33 cellular contexts compared by ENCODE assay signal in genomic region chr12:111691262-111691661, GRCh38.
"Had no signal": no experiment of that assay in that cellular context is flagged by ENCODE, and none has a peak within 500 bp of the region (broad histone marks: within the 10 kb centered on the region; RNA-seq: fewer than 3 reads in every experiment).

No MANE protein-coding gene starts in this region.

- DNase-seq: activated B cell treated with CpG ODN at 0.5 μM for 24 hours; activated CD4-positive, alpha-beta memory T cell treated with anti-CD3 and anti-CD28 coated beads for 36 hours; activated CD4-positive, alpha-beta T cell treated with anti-CD3 and anti-CD28 coated beads for 4 hours; activated CD4-positive, alpha-beta T cell treated with anti-CD3 and anti-CD28 coated beads, Interleukin-2, amount 10 ng/mL, durations not matched to agents 24 days and 14 days; activated CD4-positive, alpha-beta T cell treated with anti-CD3 and anti-CD28 coated beads, Interleukin-2, amount 50 U/mL, for 1 hour; activated CD4-positive, alpha-beta T cell treated with anti-CD3 and anti-CD28 coated beads, Interleukin-2, amount 50 U/mL, for 4 hours; activated CD4-positive, CD25-positive, alpha-beta regulatory T cell treated with anti-CD3 and anti-CD28 coated beads, Interleukin-2, amount 50 U/mL, for 72 hours; activated CD8-positive, alpha-beta memory T cell treated with anti-CD3 and anti-CD28 coated beads, Interleukin-2, amount 50 U/mL, for 4 hours; activated CD8-positive, alpha-beta T cell treated with anti-CD3 and anti-CD28 coated beads for 36 hours; activated effector memory CD4-positive, alpha-beta T cell treated with anti-CD3 and anti-CD28 coated beads, Interleukin-2, amount 50 U/mL, for 16 hours; activated gamma-delta T cell treated with Interleukin-2 at 50 U/mL for 16 hours; activated naive CD4-positive, alpha-beta T cell; activated naive CD4-positive, alpha-beta T cell treated with anti-CD3 and anti-CD28 coated beads for 36 hours; activated naive CD4-positive, alpha-beta T cell treated with anti-CD3 and anti-CD28 coated beads, Interleukin-2, amount 50 U/mL, for 16 hours; activated naive CD8-positive, alpha-beta T cell treated with anti-CD3 and anti-CD28 coated beads for 36 hours; activated T-cell treated with anti-CD3 and anti-CD28 coated beads for 4 hours; activated T-cell treated with anti-CD3 and anti-CD28 coated beads, Interleukin-2, amount 50 U/mL, for 1 hour; activated T-cell treated with anti-CD3 and anti-CD28 coated beads, Interleukin-2, amount 50 U/mL, for 4 hours; activated T-cell treated with anti-CD3 and anti-CD28 coated beads, Interleukin-2, amount 50 U/mL, for 72 hours; adrenal gland; amniotic stem cell; aorta; body of pancreas; brain microvascular endothelial cell; central memory CD4-positive, alpha-beta T cell; T-cell; T-helper 2 cell; T-helper 9 cell had no signal

- H3K4me3 Mint-ChIP-seq: activated B cell treated with CpG ODN at 0.5 μM for 24 hours; activated CD4-positive, alpha-beta memory T cell treated with anti-CD3 and anti-CD28 coated beads for 36 hours; activated CD4-positive, alpha-beta T cell treated with anti-CD3 and anti-CD28 coated beads, Interleukin-2, amount 10 ng/mL, durations not matched to agents 24 days and 14 days; activated CD8-positive, alpha-beta T cell treated with anti-CD3 and anti-CD28 coated beads for 36 hours; activated naive CD4-positive, alpha-beta T cell treated with anti-CD3 and anti-CD28 coated beads for 36 hours; activated naive CD8-positive, alpha-beta T cell treated with anti-CD3 and anti-CD28 coated beads for 36 hours; activated T-cell treated with anti-CD3 and anti-CD28 coated beads, Interleukin-2, amount 50 U/mL, for 4 hours; activated T-cell treated with anti-CD3 and anti-CD28 coated beads, Interleukin-2, amount 50 U/mL, for 72 hours; activated T-helper 1 cell treated with anti-CD3 and anti-CD28 coated beads, Interleukin-12 subunit alpha, Interleukin-12 subunit beta, Interleukin-2, Interleukin-4 antibody, amounts not matched to agents 30 ng/mL and 10 ng/mL and 1 ng/mL, durations not matched to agents 14 hours and 24 hours and 36 hours; activated T-helper 17 cell treated with anti-CD3 and anti-CD28 coated beads, Interleukin-2, amount 50 U/mL, for 72 hours; T-cell; T-helper 2 cell treated with Interferon-gamma antibody and Interleukin-4, amounts not matched to agents 5 μg/mL and 100 μg/mL, for 36 hours had no signal

- ATAC-seq: activated CD8-positive, alpha-beta T cell treated with anti-CD3 and anti-CD28 coated beads for 36 hours; activated naive CD4-positive, alpha-beta T cell treated with anti-CD3 and anti-CD28 coated beads, Interleukin-2, amount 50 U/mL, for 72 hours; activated T-cell treated with anti-CD3 and anti-CD28 coated beads, Interleukin-2, amount 50 U/mL, for 4 hours; activated T-cell treated with anti-CD3 and anti-CD28 coated beads, Interleukin-2, amount 50 U/mL, for 72 hours; activated T-helper 17 cell treated with anti-CD3 and anti-CD28 coated beads, Interleukin-2, amount 50 U/mL, for 72 hours; body of pancreas; T-cell had no signal

- H3K9me3 Mint-ChIP-seq: activated B cell treated with CpG ODN at 0.5 μM for 24 hours; activated CD4-positive, alpha-beta memory T cell treated with anti-CD3 and anti-CD28 coated beads for 36 hours; activated CD4-positive, alpha-beta T cell treated with anti-CD3 and anti-CD28 coated beads, Interleukin-2, amount 10 ng/mL, durations not matched to agents 24 days and 14 days; activated CD8-positive, alpha-beta T cell treated with anti-CD3 and anti-CD28 coated beads for 36 hours; activated naive CD4-positive, alpha-beta T cell treated with anti-CD3 and anti-CD28 coated beads for 36 hours; activated naive CD4-positive, alpha-beta T cell treated with anti-CD3 and anti-CD28 coated beads, Interleukin-2, amount 50 U/mL, for 72 hours; activated naive CD8-positive, alpha-beta T cell treated with anti-CD3 and anti-CD28 coated beads for 36 hours; activated T-cell treated with anti-CD3 and anti-CD28 coated beads, Interleukin-2, amount 50 U/mL, for 4 hours; activated T-cell treated with anti-CD3 and anti-CD28 coated beads, Interleukin-2, amount 50 U/mL, for 72 hours; activated T-helper 1 cell treated with anti-CD3 and anti-CD28 coated beads, Interleukin-12 subunit alpha, Interleukin-12 subunit beta, Interleukin-2, Interleukin-4 antibody, amounts not matched to agents 30 ng/mL and 10 ng/mL and 1 ng/mL, durations not matched to agents 14 hours and 24 hours and 36 hours; activated T-helper 17 cell treated with anti-CD3 and anti-CD28 coated beads, Interleukin-2, amount 50 U/mL, for 72 hours; T-cell; T-helper 2 cell treated with Interferon-gamma antibody and Interleukin-4, amounts not matched to agents 5 μg/mL and 100 μg/mL, for 36 hours had no signal

- H3K27me3 Mint-ChIP-seq: activated B cell treated with CpG ODN at 0.5 μM for 24 hours; activated CD4-positive, alpha-beta memory T cell treated with anti-CD3 and anti-CD28 coated beads for 36 hours; activated CD4-positive, alpha-beta T cell treated with anti-CD3 and anti-CD28 coated beads, Interleukin-2, amount 10 ng/mL, durations not matched to agents 24 days and 14 days; activated CD8-positive, alpha-beta T cell treated with anti-CD3 and anti-CD28 coated beads for 36 hours; activated naive CD8-positive, alpha-beta T cell treated with anti-CD3 and anti-CD28 coated beads for 36 hours; activated T-helper 17 cell treated with anti-CD3 and anti-CD28 coated beads, Interleukin-2, amount 50 U/mL, for 72 hours; T-cell had no signal

- H3K9me3 ChIP-seq: adrenal gland, body of pancreas, breast epithelium had no signal

- H3K27ac Mint-ChIP-seq: activated B cell treated with CpG ODN at 0.5 μM for 24 hours; activated CD4-positive, alpha-beta memory T cell treated with anti-CD3 and anti-CD28 coated beads for 36 hours; activated CD4-positive, alpha-beta T cell treated with anti-CD3 and anti-CD28 coated beads, Interleukin-2, amount 10 ng/mL, durations not matched to agents 24 days and 14 days; activated CD8-positive, alpha-beta T cell treated with anti-CD3 and anti-CD28 coated beads for 36 hours; activated naive CD4-positive, alpha-beta T cell treated with anti-CD3 and anti-CD28 coated beads for 36 hours; activated naive CD8-positive, alpha-beta T cell treated with anti-CD3 and anti-CD28 coated beads for 36 hours; activated T-cell treated with anti-CD3 and anti-CD28 coated beads, Interleukin-2, amount 50 U/mL, for 72 hours; activated T-helper 1 cell treated with anti-CD3 and anti-CD28 coated beads, Interleukin-12 subunit alpha, Interleukin-12 subunit beta, Interleukin-2, Interleukin-4 antibody, amounts not matched to agents 30 ng/mL and 10 ng/mL and 1 ng/mL, durations not matched to agents 14 hours and 24 hours and 36 hours; T-cell; T-helper 2 cell treated with Interferon-gamma antibody and Interleukin-4, amounts not matched to agents 5 μg/mL and 100 μg/mL, for 36 hours had no signal
